In genomic region chr20:18553746-18554145, GRCh38 we compare ENCODE assay signal across 13 cellular contexts. TPM values are rescaled to one million over a fixed set of nuclear protein-coding genes. Genes with fewer than 3 reads are reported as not detected.
DNase-seq lines count a peak whose midpoint lies in the region; ATAC-seq and TF ChIP-seq lines count a peak whose summit lies in the region.
"Had no signal": no experiment of that assay in that cellular context is flagged by ENCODE, and none has a peak within 500 bp of the region (broad histone marks: within the 10 kb centered on the region; RNA-seq: fewer than 3 reads in every experiment).

No MANE protein-coding gene starts in this region.

- no peaks in the 10 kb centered on the region for H3K9me3 ChIP-seq in T-helper 17 cell (ENCODE audit: control insufficient read depth, low read length, poor library complexity, severe bottlenecking)
- H3K9me3 ChIP-seq: Caco-2 had no signal

- no peaks in the 10 kb centered on the region for H3K9me3 Mint-ChIP-seq in activated T-helper 17 cell treated with anti-CD3 and anti-CD28 coated beads, Interleukin-2, amount 50 U/mL, for 72 hours
- H3K9me3 Mint-ChIP-seq: CD4-positive, CD25-positive, alpha-beta regulatory T cell; CD8-positive, alpha-beta T cell had no signal

- H3K27ac Mint-ChIP-seq in T-helper 17 cell: peak overlapping the region; percentile 61
- H3K27ac Mint-ChIP-seq in activated T-helper 17 cell treated with anti-CD3 and anti-CD28 coated beads, Interleukin-2, amount 50 U/mL, for 72 hours: peak overlapping the region; percentile 39
- H3K27ac Mint-ChIP-seq: CD4-positive, CD25-positive, alpha-beta regulatory T cell; CD8-positive, alpha-beta T cell had no signal

- no peak for TF ChIP-seq CTCF in fibroblast of pulmonary artery (IDR thresholded peaks at IDR 0.05; ENCODE audit: low read length, missing control alignments)

- H3K27me3 Mint-ChIP-seq in T-helper 17 cell: no peaks in the 10 kb centered on the region
- H3K27me3 Mint-ChIP-seq in activated T-helper 17 cell treated with anti-CD3 and anti-CD28 coated beads, Interleukin-2, amount 50 U/mL, for 72 hours: no peaks in the 10 kb centered on the region
- H3K27me3 Mint-ChIP-seq: CD4-positive, CD25-positive, alpha-beta regulatory T cell had no signal

- no peak overlapping the region for H3K4me3 ChIP-seq in fibroblast of pulmonary artery (replicated peaks; ENCODE audit: low read depth, low read length)

- no peak overlapping the region for H3K4me3 Mint-ChIP-seq in T-helper 17 cell
- H3K4me3 Mint-ChIP-seq in activated T-helper 17 cell treated with anti-CD3 and anti-CD28 coated beads, Interleukin-2, amount 50 U/mL, for 72 hours: no peak overlapping the region
- H3K4me3 Mint-ChIP-seq: CD4-positive, CD25-positive, alpha-beta regulatory T cell; CD8-positive, alpha-beta T cell had no signal

- H3K4me1 Mint-ChIP-seq in T-helper 17 cell: no peaks in the 10 kb centered on the region
- no peaks in the 10 kb centered on the region for H3K4me1 Mint-ChIP-seq in activated T-helper 17 cell treated with anti-CD3 and anti-CD28 coated beads, Interleukin-2, amount 50 U/mL, for 72 hours

- ATAC-seq in T-helper 17 cell: no peak
- ATAC-seq in activated T-helper 17 cell treated with anti-CD3 and anti-CD28 coated beads, Interleukin-2, amount 50 U/mL, for 72 hours (replicated peaks): no peak
- no peak for ATAC-seq in HG03521 (IDR thresholded peaks at IDR 0.05; ENCODE audit: unreplicated experiment)
- ATAC-seq: CD8-positive, alpha-beta T cell had no signal

- no peak for DNase-seq in T-helper 17 cell
- peak; percentile 53 for DNase-seq in fibroblast of pulmonary artery (ENCODE audit: low read depth)
- DNase-seq in putamen (ENCODE audit: low spot score): peak; percentile 39
- no peak for DNase-seq in C1 segment of cervical spinal cord (lab: John Stamatoyannopoulos, UW)
- DNase-seq: Caco-2; CD4-positive, CD25-positive, alpha-beta regulatory T cell; CD8-positive, alpha-beta T cell; DMS153; DND-41; H7; HCEC 1CT had no signal

- H3K36me3 Mint-ChIP-seq in T-helper 17 cell (ENCODE audit: low read depth): peaks cover 16% of the 10 kb centered on the region
- H3K36me3 Mint-ChIP-seq in activated T-helper 17 cell treated with anti-CD3 and anti-CD28 coated beads, Interleukin-2, amount 50 U/mL, for 72 hours (ENCODE audit: low read depth): peaks cover 95% of the 10 kb centered on the region

RNA-seq across cellular contexts. Expression of gene SMIM26, which starts 13.5 kb away (rescaled TPM):
- 10 to 100 TPM; 51.7 to 55.6 TPM for total RNA-seq in T-helper 17 cell
- total RNA-seq in activated T-helper 17 cell treated with anti-CD3 and anti-CD28 coated beads, Interleukin-2, amount 50 U/mL, for 72 hours: 10 to 100 TPM; 55.5 to 67.9 TPM

RNA-seq across cellular contexts. Expression of gene DTD1, which starts 34.1 kb away (rescaled TPM):
- 10 to 100 TPM; 20.5 to 22.8 TPM for total RNA-seq in T-helper 17 cell
- 10 to 100 TPM; 34.9 to 45.8 TPM for total RNA-seq in activated T-helper 17 cell treated with anti-CD3 and anti-CD28 coated beads, Interleukin-2, amount 50 U/mL, for 72 hours

RNA-seq across cellular contexts. Expression of gene SEC23B, which starts 46.0 kb away (rescaled TPM):
- total RNA-seq in T-helper 17 cell: 10 to 100 TPM; 38.3 to 56.0 TPM
- 100 to 1,000 TPM in 1 of 2 donors, 10 to 100 TPM in 1; 97.7 to 105 TPM for total RNA-seq in activated T-helper 17 cell treated with anti-CD3 and anti-CD28 coated beads, Interleukin-2, amount 50 U/mL, for 72 hours

RNA-seq across cellular contexts. Expression of gene RBBP9, which starts 56.7 kb away (rescaled TPM):
- total RNA-seq in T-helper 17 cell: 1 to 10 TPM; 5.3 to 6.0 TPM
- total RNA-seq in activated T-helper 17 cell treated with anti-CD3 and anti-CD28 coated beads, Interleukin-2, amount 50 U/mL, for 72 hours: 10 to 100 TPM; 12.5 to 18.3 TPM

Comparison
In these comparisons a context has a peak if more than half of its experiments do, and no peak if none do; other contexts are left out.
1. DNase-seq: peak in fibroblast of pulmonary artery (single experiment) and putamen (single experiment); none in T-helper 17 cell (0 of 3) and C1 segment of cervical spinal cord (0 of 14).